ENCODE assay signal across 8 cellular contexts in genomic region chr12:83709899-83710298, GRCh38.
"Had no signal": no experiment of that assay in that cellular context is flagged by ENCODE, and none has a peak within 500 bp of the region (broad histone marks: within the 10 kb centered on the region; RNA-seq: fewer than 3 reads in every experiment).

No MANE protein-coding gene starts in this region.

- H3K27ac Mint-ChIP-seq: IgD-negative memory B cell had no signal

- H3K4me3 ChIP-seq: K562 had no signal

- H3K36me3 Mint-ChIP-seq: IgD-negative memory B cell had no signal

- DNase-seq: IMR-90, KBM-7, KG1 had no signal

- ATAC-seq: HepG2, K562 had no signal

- H3K27ac ChIP-seq: HL-60 had no signal

- FAIRE-seq: HepG2, HTR-8/SVneo, K562 had no signal

- H3K4me1 Mint-ChIP-seq: IgD-negative memory B cell had no signal

- H3K27me3 Mint-ChIP-seq: IgD-negative memory B cell had no signal

- H3K4me3 Mint-ChIP-seq: IgD-negative memory B cell had no signal
